In the genomic region with DNA sequence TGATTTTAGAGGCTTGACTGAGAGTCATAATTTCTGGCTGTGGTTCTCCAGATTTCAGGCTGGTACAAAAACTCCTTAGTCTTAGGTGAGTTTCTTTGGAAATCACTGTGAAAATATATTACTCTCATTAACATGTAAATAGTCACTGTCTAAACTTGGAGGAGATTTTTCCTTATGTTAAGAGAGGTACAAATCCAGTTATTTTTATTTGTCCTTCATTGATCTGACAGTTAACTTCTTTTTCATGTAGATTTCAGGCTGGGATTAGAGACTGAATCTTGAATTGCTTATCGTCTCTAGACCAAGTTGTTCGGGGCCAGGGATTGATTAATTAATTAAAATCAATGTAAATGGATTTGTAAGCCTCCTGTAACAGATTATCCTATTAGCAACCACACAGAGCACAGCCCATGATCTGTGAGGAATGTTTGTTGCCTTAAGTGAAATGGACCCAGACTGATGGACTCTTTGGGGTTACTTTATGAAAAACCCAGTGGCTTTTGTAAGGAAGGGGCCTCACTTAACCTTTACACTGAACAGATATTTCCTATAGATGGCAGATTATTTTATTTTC, we compare ENCODE assay signal across 12 cellular contexts. TPM values are rescaled to one million over a fixed set of nuclear protein-coding genes. Genes with fewer than 3 reads are reported as not detected.
DNase-seq lines count a peak whose midpoint lies in the region; ATAC-seq, FAIRE-seq and TF ChIP-seq lines count a peak whose summit lies in the region.
"Had no signal": no experiment of that assay in that cellular context is flagged by ENCODE, and none has a peak within 500 bp of the region (broad histone marks: within the 10 kb centered on the region; RNA-seq: fewer than 3 reads in every experiment).

No MANE protein-coding gene starts in this region.

- H3K4ac ChIP-seq in trophoblast cell (ENCODE audit: low read depth, low read length), result peak overlapping the region; percentile 92

- no peaks in the 10 kb centered on the region for H3K36me3 ChIP-seq in left ventricle myocardium inferior
- H3K36me3 ChIP-seq in fibroblast of lung (ENCODE audit: control insufficient read depth, insufficient read depth, low read length), result no peaks in the 10 kb centered on the region
- H3K36me3 ChIP-seq in trophoblast cell (ENCODE audit: control insufficient read depth in 1 of 2, insufficient read depth in 2 of 2, low read length in 2 of 2), result peaks cover 0 to 2% of the 10 kb centered on the region in 2 experiments
- no peaks in the 10 kb centered on the region for H3K36me3 ChIP-seq in mucosa of descending colon (ENCODE audit: low read depth)

- H3K4me3 ChIP-seq in left ventricle myocardium inferior, result no peak overlapping the region
- no peak overlapping the region for H3K4me3 ChIP-seq in fibroblast of lung (replicated peaks in 1 of 4; ENCODE audit: control extremely low read depth in 1 of 4, insufficient read depth in 1 of 4, low read depth in 3 of 4, low read length in 4 of 4)
- no peak overlapping the region for H3K4me3 ChIP-seq in trophoblast cell (ENCODE audit: low read depth, low read length)
- no peak overlapping the region for H3K4me3 ChIP-seq in mucosa of descending colon

- H3K4me2 ChIP-seq in fibroblast of lung (ENCODE audit: extremely low read depth, insufficient read depth, low read length), result peak overlapping the region; percentile 94
- H3K4me2 ChIP-seq in trophoblast cell (ENCODE audit: low read length), result no peak overlapping the region

- peak overlapping the region; percentile 63 for H2AK5ac ChIP-seq in trophoblast cell (ENCODE audit: low read length)

- H3K79me2 ChIP-seq in fibroblast of lung (ENCODE audit: control insufficient read depth, insufficient read depth, low read length), result peaks cover 91% of the 10 kb centered on the region
- peaks cover 40% of the 10 kb centered on the region for H3K79me2 ChIP-seq in trophoblast cell (ENCODE audit: control insufficient read depth, insufficient read depth, low read length, poor library complexity)

- H3K4me1 ChIP-seq in left ventricle myocardium inferior, result peaks cover 85% of the 10 kb centered on the region
- peaks cover 42% of the 10 kb centered on the region for H3K4me1 ChIP-seq in fibroblast of lung (ENCODE audit: control insufficient read depth, extremely low read depth, insufficient read depth, low read length)
- H3K4me1 ChIP-seq in trophoblast cell (ENCODE audit: control insufficient read depth in 1 of 2, insufficient read depth in 2 of 2, low read length in 2 of 2), result peaks cover 33 to 52% of the 10 kb centered on the region in 2 experiments
- H3K4me1 ChIP-seq in mucosa of descending colon (ENCODE audit: low read depth), result peaks cover 27% of the 10 kb centered on the region

- intact Hi-C loops in left ventricle myocardium inferior (cut with micrococcal nuclease) (no loop called here), Right ventricle myocardium superior (cut with DNase I) (no loop called here), mucosa of descending colon (cut with DNase I, micrococcal nuclease) (no loop called here)

- H3K9me3 ChIP-seq in left ventricle myocardium inferior (replicated peaks) (no peaks in the 10 kb centered on the region), fibroblast of lung (ENCODE audit: control insufficient read depth, insufficient read depth, low read depth, low read length) (no peaks in the 10 kb centered on the region), trophoblast cell (ENCODE audit: insufficient read depth, low read depth, low read length) (no peaks in the 10 kb centered on the region), mucosa of descending colon (no peaks in the 10 kb centered on the region)
- H3K9me3 ChIP-seq: Caco-2 had no signal

- no peaks in the 10 kb centered on the region for H4K20me1 ChIP-seq in fibroblast of lung (ENCODE audit: control insufficient read depth, extremely low read depth, insufficient read depth, low read length)

- H4K12ac ChIP-seq in trophoblast cell (ENCODE audit: low read depth, low read length), result no peak overlapping the region

- ATAC-seq in Right ventricle myocardium superior (ENCODE audit: poor library complexity) (no peak), mucosa of descending colon (no peak)

- no peak overlapping the region for H4K91ac ChIP-seq in trophoblast cell (ENCODE audit: low read depth, low read length)

- H4K8ac ChIP-seq in trophoblast cell (ENCODE audit: low read depth, low read length), result peak overlapping the region; percentile 51

- peak overlapping the region; percentile 78 for H2BK12ac ChIP-seq in trophoblast cell (ENCODE audit: low read length)

- H3K23ac ChIP-seq in trophoblast cell (ENCODE audit: low read length), result no peak overlapping the region

- H3K18ac ChIP-seq in trophoblast cell (ENCODE audit: low read length), result no peak overlapping the region

- H3K9ac ChIP-seq in fibroblast of lung (ENCODE audit: insufficient read depth, low read length) (no peak overlapping the region), trophoblast cell (ENCODE audit: low read length) (no peak overlapping the region)

- H3K79me1 ChIP-seq in trophoblast cell (ENCODE audit: low read length), result peaks cover 30% of the 10 kb centered on the region

- H2AFZ ChIP-seq in fibroblast of lung (ENCODE audit: low read length) (no peak overlapping the region), trophoblast cell (ENCODE audit: insufficient read depth, low read length, poor library complexity) (no peak overlapping the region)

- FAIRE-seq in GM12891 (lab: Jason Lieb, UNC), result no peak
- FAIRE-seq: colon, frontal cortex had no signal

- H3K27ac ChIP-seq in left ventricle myocardium inferior (replicated peaks) (peak overlapping the region; percentile 92), fibroblast of lung (ENCODE audit: insufficient read depth, low read length) (peak overlapping the region; percentile 96), trophoblast cell (ENCODE audit: low read depth, low read length) (peak overlapping the region; percentile 35)

- peak overlapping the region; percentile 76 for H2BK120ac ChIP-seq in trophoblast cell (ENCODE audit: insufficient read depth, low read length, poor library complexity)

- TF ChIP-seq CTCF in left ventricle myocardium inferior (IDR thresholded peaks at IDR 0.05; ENCODE audit: borderline replicate concordance), result no peak
- no peak for TF ChIP-seq CTCF in fibroblast of lung (conservative IDR thresholded peaks at IDR 0.05 in 1 of 2, IDR thresholded peaks at IDR 0.05 in 1 of 2; ENCODE audit: low read depth in 1 of 2, low read length in 2 of 2)
- TF ChIP-seq CTCF in mucosa of descending colon (IDR thresholded peaks at IDR 0.05), result no peak

- no peak overlapping the region for H2BK5ac ChIP-seq in trophoblast cell (ENCODE audit: low read depth, low read length, poor library complexity)

- H3K14ac ChIP-seq in trophoblast cell (ENCODE audit: low read length), result peak overlapping the region; percentile 43

- TF ChIP-seq POLR2A in GM12891 (IDR thresholded peaks at IDR 0.05; ENCODE audit: low read depth, low read length), result no peak

- no CpG with 5 or more reads among the region's 2 CpGs for WGBS in trophoblast cell (ENCODE audit: extremely low coverage, insufficient coverage, insufficient read length)

- DNase-seq in left ventricle myocardium inferior, result no peak
- DNase-seq in Right ventricle myocardium superior, result no peak
- DNase-seq in fibroblast of lung (ENCODE audit: low read depth in 2 of 2), result no peak
- DNase-seq in trophoblast cell, result no peak
- no peak for DNase-seq in stimulated activated CD4-positive, alpha-beta T cell treated with anti-CD3 and anti-CD28 coated beads, Interleukin-1b, Interleukin-23, amount 100 ng/mL, for 48 hours
- DNase-seq in occipital lobe (lab: John Stamatoyannopoulos, UW), result no peak
- DNase-seq in GM12891 (ENCODE audit: insufficient read length, low spot score), result no peak
- no peak for DNase-seq in mucosa of descending colon
- DNase-seq: activated naive CD4-positive, alpha-beta T cell; Caco-2 had no signal

- no peaks in the 10 kb centered on the region for H3K27me3 ChIP-seq in left ventricle myocardium inferior (ENCODE audit: low read depth)
- no peaks in the 10 kb centered on the region for H3K27me3 ChIP-seq in fibroblast of lung (ENCODE audit: control insufficient read depth, insufficient read depth, low read length)
- no peaks in the 10 kb centered on the region for H3K27me3 ChIP-seq in trophoblast cell (ENCODE audit: insufficient read depth, low read length)

TF ChIP-seq in GM12891, 5 proteins besides CTCF, POLR2A, EP300 and RAD21:
- no peak for TF ChIP-seq TAF1 (IDR thresholded peaks at IDR 0.05; ENCODE audit: low read depth, low read length)
- TF ChIP-seq POU2F2 (IDR thresholded peaks at IDR 0.05; ENCODE audit: low read depth, low read length), result no peak
- no peak for TF ChIP-seq POLR2AphosphoS5 (IDR thresholded peaks at IDR 0.05; ENCODE audit: low read depth, low read length)
- no peak for TF ChIP-seq PAX5 (IDR thresholded peaks at IDR 0.05; ENCODE audit: insufficient read depth, low read length, severe bottlenecking)
- TF ChIP-seq SPI1 (IDR thresholded peaks at IDR 0.05; ENCODE audit: low read depth, low read length), result no peak
TF ChIP-seq in GM12891: peak in this region for 0.

RNA-seq across cellular contexts. Expression of gene TEAD1, which starts 21.1 kb away (rescaled TPM):
- total RNA-seq in left ventricle myocardium inferior (121 TPM), Right ventricle myocardium superior (107 TPM), fibroblast of lung (65.0 and 121 TPM in 2 replicates), occipital lobe (25.7 TPM), mucosa of descending colon (100 to 1,000 TPM in 1 of 3 donors, 10 to 100 TPM in 2; 33.2 to 196 (median 41.1) TPM)
- 78.9 and 88.6 TPM in 2 replicates for polyA plus RNA-seq in fibroblast of lung
- polyA plus RNA-seq in fibroblast of lung (2012), result 58.0 and 90.2 TPM in 2 replicates
- polyA minus RNA-seq in fibroblast of lung (ENCODE audit: low replicate concordance), result 97.1 and 105 TPM in 2 replicates
- 102 and 105 TPM in 2 replicates for polyA plus RNA-seq in trophoblast cell (2013)
- 0.06 TPM for polyA plus RNA-seq in GM12891 (2012; ENCODE audit: low read depth, missing spikeins)

Comparison
In these comparisons a context has a peak if more than half of its experiments do, and no peak if none do; other contexts are left out.
1. H3K27ac ChIP-seq: peak in every context shown above with its lines; median percentile 96 in fibroblast of lung; 92 in left ventricle myocardium inferior; 35 in trophoblast cell.